Comparison of ENCODE assay signal across 9 cellular contexts in the genomic region with DNA sequence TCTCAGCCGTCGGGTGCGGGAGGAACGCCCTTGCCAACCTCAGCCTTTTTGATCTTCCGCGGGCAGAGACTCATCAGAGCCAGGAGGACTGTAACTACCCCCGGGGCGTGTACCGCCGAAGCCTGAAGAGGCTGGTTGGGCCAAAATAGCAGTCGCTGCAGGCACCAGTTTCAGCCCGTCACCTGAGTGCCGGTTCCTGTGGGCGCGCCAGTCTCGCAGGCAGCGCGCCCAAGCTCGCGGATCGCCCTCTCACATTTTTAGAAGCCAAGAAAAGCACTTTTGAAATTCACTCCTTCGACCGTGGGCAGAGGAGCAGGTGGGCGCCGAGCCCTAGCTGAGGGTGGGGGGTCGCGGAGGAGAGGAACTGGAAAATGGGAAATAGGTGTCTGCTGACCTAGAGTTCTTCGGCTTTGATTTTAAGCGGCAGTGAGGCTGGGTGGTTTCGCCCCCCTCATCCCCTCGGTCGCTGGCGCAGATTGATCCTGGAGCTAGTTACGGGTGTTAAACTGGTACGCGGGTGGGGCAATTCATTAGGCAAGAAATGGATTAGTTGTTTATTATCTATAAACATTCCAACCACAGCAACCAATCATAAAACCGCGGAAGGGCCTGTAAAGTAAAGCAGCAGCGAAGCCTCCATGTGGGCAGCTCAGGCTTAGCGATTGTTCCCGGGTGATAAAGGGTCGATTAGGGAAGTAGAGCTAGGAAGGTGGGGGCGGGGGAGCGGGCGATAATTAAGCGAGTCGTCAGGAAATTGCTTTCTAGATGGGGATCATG.
A peak's percentile ranks its signal among the peaks of the same experiment; 100 is the strongest.
DNase-seq lines count a peak whose midpoint lies in the region; ATAC-seq and TF ChIP-seq lines count a peak whose summit lies in the region.
"Had no signal": no experiment of that assay in that cellular context is flagged by ENCODE, and none has a peak within 500 bp of the region (broad histone marks: within the 10 kb centered on the region; RNA-seq: fewer than 3 reads in every experiment).

No MANE protein-coding gene starts in this region.

- no peaks in the 10 kb centered on the region for H3K36me3 Mint-ChIP-seq in T-helper 17 cell (ENCODE audit: low read depth)

- peaks cover 9 to 95% (median 45%) of the 10 kb centered on the region in 9 donors for H3K27me3 ChIP-seq in heart left ventricle
- H3K27me3 ChIP-seq in smooth muscle cell (ENCODE audit: low read depth): no peaks in the 10 kb centered on the region
- no peaks in the 10 kb centered on the region for H3K27me3 ChIP-seq in SK-N-SH (ENCODE audit: insufficient read depth)

- H3K9me3 ChIP-seq in T-helper 17 cell (ENCODE audit: control insufficient read depth, low read length, poor library complexity, severe bottlenecking) (no peaks in the 10 kb centered on the region), heart left ventricle (no peaks in the 10 kb centered on the region), smooth muscle cell (replicated peaks; ENCODE audit: low read depth) (no peaks in the 10 kb centered on the region), SK-N-SH (no peaks in the 10 kb centered on the region)

- CTCF ChIA-PET in SK-N-SH (lab: Yijun Ruan, JAX): interaction anchor here (1.2 kb wide), 1 partner anchor 705 kb away, joined by 3 read pairs; no protein-coding TSS in a partner anchor

- H2AFZ ChIP-seq in smooth muscle cell (ENCODE audit: low read depth) (peak overlapping the region; percentile 18), SK-N-SH (ENCODE audit: low read depth) (no peak overlapping the region)

- peak overlapping the region; percentile 72 for H3K27ac Mint-ChIP-seq in T-helper 17 cell

- TF ChIP-seq POLR2A in heart left ventricle (IDR thresholded peaks at IDR 0.05): peak in 1 of 2 donors; percentile 17

- H3K9me2 ChIP-seq in SK-N-SH: no peaks in the 10 kb centered on the region

- peaks cover 34% of the 10 kb centered on the region for H3K4me1 Mint-ChIP-seq in T-helper 17 cell

- peak overlapping the region; percentile 54 for H3K9ac ChIP-seq in smooth muscle cell (ENCODE audit: low read depth)
- H3K9ac ChIP-seq in SK-N-SH: no peak overlapping the region
- H3K9ac ChIP-seq: BLaER1 treated with 17β-estradiol and CSF1 and Interleukin-3, amounts not matched to agents 10 nM and 100 nM had no signal

- WGBS in heart left ventricle, 4 donors: 5 to 27% (median 7%) methylated on average over 29 to 47 of the region's 47 CpGs
- WGBS in smooth muscle cell (ENCODE audit: low lambda C conversion rate): 1% methylated on average over 47 of the region's 47 CpGs
- 96% methylated on average over 47 of the region's 47 CpGs for WGBS in SK-N-SH (ENCODE audit: low lambda C conversion rate)

- H4K20me1 ChIP-seq in smooth muscle cell (ENCODE audit: low read depth) (no peaks in the 10 kb centered on the region), SK-N-SH (ENCODE audit: insufficient read depth) (no peaks in the 10 kb centered on the region)

- intact Hi-C loops in heart left ventricle (cut with DNase I): loop anchor here in 1 of 10 donors (5.0 kb wide), 1 partner anchor 57 kb away; no protein-coding TSS in a partner anchor

- POLR2A ChIA-PET in SK-N-SH (lab: Yijun Ruan, JAX): interaction anchor here (1.2 kb wide), 1 partner anchor 10 kb away, joined by 4 read pairs; no protein-coding TSS in a partner anchor

- peaks cover 0 to 47% (median 28%) of the 10 kb centered on the region in 12 donors for H3K4me1 ChIP-seq in heart left ventricle
- H3K4me1 ChIP-seq in smooth muscle cell (ENCODE audit: low read depth): peaks cover 30% of the 10 kb centered on the region
- H3K4me1 ChIP-seq in SK-N-SH (ENCODE audit: control insufficient read depth in 1 of 2, insufficient read depth in 2 of 2, low read depth in 1 of 2, low read length in 1 of 2): peaks cover 20 to 31% of the 10 kb centered on the region in 2 experiments; a peak in 3 of 4 replicates

- peak; percentile 53 for ATAC-seq in T-helper 17 cell
- peak; percentile 30 to 73 (median 64) for ATAC-seq in heart left ventricle

- no peak for TF ChIP-seq EP300 in SK-N-SH (IDR thresholded peaks at IDR 0.05; ENCODE audit: borderline replicate concordance in 1 of 2, low read depth in 1 of 2, low read length in 1 of 2)

- H3K79me2 ChIP-seq in smooth muscle cell (ENCODE audit: low read depth) (peaks cover 50% of the 10 kb centered on the region), SK-N-SH (ENCODE audit: insufficient read depth) (no peaks in the 10 kb centered on the region)

- TF ChIP-seq RAD21 in SK-N-SH (IDR thresholded peaks at IDR 0.05; ENCODE audit: low read length): no peak

- TF ChIP-seq CTCF in heart left ventricle (IDR thresholded peaks at IDR 0.05) (no peak), smooth muscle cell (IDR thresholded peaks at IDR 0.05; ENCODE audit: borderline replicate concordance, insufficient read depth, poor library complexity, severe bottlenecking) (no peak), SK-N-SH (IDR thresholded peaks at IDR 0.05) (no peak)

- H3K4me3 ChIP-seq in heart left ventricle: peak overlapping the region; percentile 3 to 59 (median 46)
- H3K4me3 ChIP-seq in smooth muscle cell: peak overlapping the region; percentile 59
- H3K4me3 ChIP-seq in SK-N-SH (ENCODE audit: low read depth in 2 of 2, low read length in 1 of 2): no peak overlapping the region
- H3K4me3 ChIP-seq: BLaER1 treated with 17β-estradiol and CSF1 and Interleukin-3, amounts not matched to agents 10 nM and 100 nM had no signal

- H3F3A ChIP-seq in smooth muscle cell (ENCODE audit: low read depth) (no peaks in the 10 kb centered on the region), SK-N-SH (replicated peaks; ENCODE audit: insufficient read depth) (peaks cover 9% of the 10 kb centered on the region)

- H3K36me3 ChIP-seq in heart left ventricle (no peaks in the 10 kb centered on the region), smooth muscle cell (ENCODE audit: low read depth) (no peaks in the 10 kb centered on the region), SK-N-SH (replicated peaks in 1 of 2; ENCODE audit: control insufficient read depth in 1 of 2, insufficient read depth in 2 of 2, low read length in 1 of 2) (no peaks in the 10 kb centered on the region)
- H3K36me3 ChIP-seq: BLaER1 treated with 17β-estradiol and CSF1 and Interleukin-3, amounts not matched to agents 10 nM and 100 nM had no signal

- peaks cover 94% of the 10 kb centered on the region for H3K27me3 Mint-ChIP-seq in T-helper 17 cell

- H3K4me3 Mint-ChIP-seq in T-helper 17 cell: peak overlapping the region; percentile 39

- H3K4me2 ChIP-seq in smooth muscle cell (peak overlapping the region; percentile 97), SK-N-SH (no peak overlapping the region)
- H3K4me2 ChIP-seq: BLaER1 treated with 17β-estradiol and CSF1 and Interleukin-3, amounts not matched to agents 10 nM and 100 nM had no signal

- H3K27ac ChIP-seq in heart left ventricle: peak overlapping the region in 3 of 12 donors; percentile 14 to 44 (median 40)
- peak overlapping the region; percentile 65 for H3K27ac ChIP-seq in smooth muscle cell (ENCODE audit: low read depth)
- no peak overlapping the region for H3K27ac ChIP-seq in SK-N-SH (ENCODE audit: low read depth in 2 of 2, low read length in 1 of 2)
- no peak overlapping the region for H3K27ac ChIP-seq in caudate nucleus (ENCODE audit: low read depth, low read length)
- H3K27ac ChIP-seq: BLaER1 treated with 17β-estradiol and CSF1 and Interleukin-3, amounts not matched to agents 10 nM and 100 nM had no signal

- DNase-seq in activated CD4-positive, alpha-beta T cell treated with anti-CD3 and anti-CD28 coated beads for 48 hours: peak; percentile 44
- DNase-seq in activated CD4-positive, alpha-beta T cell treated with anti-CD3 and anti-CD28 coated beads for 4 hours: no peak
- DNase-seq in T-helper 17 cell: no peak
- peak in 2 of 5 donors; percentile 37 to 59 for DNase-seq in heart left ventricle
- no peak for DNase-seq in smooth muscle cell (lab: John Stamatoyannopoulos, UW; ENCODE audit: unreplicated experiment)
- DNase-seq in SK-N-SH: no peak
- no peak for DNase-seq in midbrain (lab: John Stamatoyannopoulos, UW)
- DNase-seq in caudate nucleus (lab: John Stamatoyannopoulos, UW): no peak

TF ChIP-seq in SK-N-SH, 30 proteins besides CTCF, POLR2A, EP300 and RAD21 (continues in another document):
- TF ChIP-seq JUND (IDR thresholded peaks at IDR 0.05) (no peak), EZH2phosphoT487 (IDR thresholded peaks at IDR 0.05; ENCODE audit: borderline replicate concordance, low read depth) (no peak), ELF1 (IDR thresholded peaks at IDR 0.05) (no peak), NRF1 (IDR thresholded peaks at IDR 0.05; ENCODE audit: low read depth, low read length) (no peak), TCF12 (IDR thresholded peaks at IDR 0.05) (no peak), RXRA (IDR thresholded peaks at IDR 0.05; ENCODE audit: borderline replicate concordance, low read depth) (no peak), REST (IDR thresholded peaks at IDR 0.05; ENCODE audit: low read depth, low read length) (no peak)

Comparison
In these comparisons a context has a peak if more than half of its experiments do, and no peak if none do; other contexts are left out.
1. H3K4me3 ChIP-seq: peak in heart left ventricle (12 of 12) and smooth muscle cell (single experiment); none in SK-N-SH (0 of 2).